In genomic region chr17:73215414-73215813, GRCh38 we compare ENCODE assay signal across 15 cellular contexts. TPM values are rescaled to one million over a fixed set of nuclear protein-coding genes. Genes with fewer than 3 reads are reported as not detected.
A peak's percentile ranks its signal among the peaks of the same experiment; 100 is the strongest.
DNase-seq lines count a peak whose midpoint lies in the region; ATAC-seq, FAIRE-seq and TF ChIP-seq lines count a peak whose summit lies in the region.
"Had no signal": no experiment of that assay in that cellular context is flagged by ENCODE, and none has a peak within 500 bp of the region (broad histone marks: within the 10 kb centered on the region; RNA-seq: fewer than 3 reads in every experiment).

No MANE protein-coding gene starts in this region.

- H3K9me3 Mint-ChIP-seq in Caco-2 (ENCODE audit: unreplicated experiment) (no peaks in the 10 kb centered on the region), chondrocyte (ENCODE audit: low read depth) (no peaks in the 10 kb centered on the region)
- H3K9me3 Mint-ChIP-seq: activated T-cell treated with anti-CD3 and anti-CD28 coated beads, Interleukin-2, amount 50 U/mL, for 72 hours; IgD-negative memory B cell had no signal

- H3K4me1 ChIP-seq in Caco-2, result no peaks in the 10 kb centered on the region
- H3K4me1 ChIP-seq in keratinocyte (ENCODE audit: control insufficient read depth, extremely low read depth, insufficient read depth, low read length), result no peaks in the 10 kb centered on the region
- H3K4me1 ChIP-seq: parathyroid adenoma had no signal

- no peak overlapping the region for H2AFZ ChIP-seq in keratinocyte (ENCODE audit: control insufficient read depth, low read length)
- H2AFZ ChIP-seq: parathyroid adenoma had no signal

- H3K36me3 ChIP-seq in Caco-2 (ENCODE audit: control insufficient read depth, insufficient read depth, low read length) (no peaks in the 10 kb centered on the region), keratinocyte (ENCODE audit: control insufficient read depth in 2 of 2, extremely low read depth in 1 of 2, insufficient read depth in 2 of 2, low read length in 2 of 2) (peaks cover 3 to 8% of the 10 kb centered on the region in 2 experiments)

- H3K4me3 ChIP-seq in Caco-2 (ENCODE audit: low read depth, low read length) (no peak overlapping the region), keratinocyte (ENCODE audit: control insufficient read depth in 2 of 3, extremely low read depth in 1 of 3, insufficient read depth in 2 of 3, low read depth in 1 of 3, low read length in 3 of 3) (no peak overlapping the region)
- H3K4me3 ChIP-seq: cardiac muscle cell had no signal

- POLR2A ChIA-PET in Caco-2 (lab: Charles Lee), result no interaction called here

- H3K27ac ChIP-seq in 22Rv1 (peak overlapping the region; percentile 93), keratinocyte (ENCODE audit: control insufficient read depth, insufficient read depth, low read length) (no peak overlapping the region)
- H3K27ac ChIP-seq: cardiac muscle cell, epithelial cell of prostate, parathyroid adenoma had no signal

- peaks cover 4% of the 10 kb centered on the region for H3K9me1 ChIP-seq in keratinocyte (ENCODE audit: control insufficient read depth, extremely low read depth, insufficient read depth, low read length)

- peaks cover 23% of the 10 kb centered on the region for H3K79me2 ChIP-seq in keratinocyte (ENCODE audit: control insufficient read depth, insufficient read depth, low read length)

- H3K4me3 Mint-ChIP-seq in Caco-2 (ENCODE audit: unreplicated experiment), result no peak overlapping the region
- H3K4me3 Mint-ChIP-seq in chondrocyte (ENCODE audit: unreplicated experiment), result no peak overlapping the region
- H3K4me3 Mint-ChIP-seq: activated T-cell treated with anti-CD3 and anti-CD28 coated beads, Interleukin-2, amount 50 U/mL, for 72 hours; IgD-negative memory B cell had no signal

- no peak overlapping the region for H3K9ac ChIP-seq in keratinocyte (ENCODE audit: control insufficient read depth, extremely low read depth, insufficient read depth, low read length)
- H3K9ac ChIP-seq: parathyroid adenoma had no signal

- peaks cover 32% of the 10 kb centered on the region for H3K36me3 Mint-ChIP-seq in Caco-2 (ENCODE audit: insufficient read depth, unreplicated experiment)
- peaks cover 6% of the 10 kb centered on the region for H3K36me3 Mint-ChIP-seq in chondrocyte (ENCODE audit: low read depth)

- peak overlapping the region; percentile 27 for H3K27ac Mint-ChIP-seq in Caco-2 (ENCODE audit: unreplicated experiment)
- no peak overlapping the region for H3K27ac Mint-ChIP-seq in chondrocyte (ENCODE audit: unreplicated experiment)

- intact Hi-C loops in Caco-2 (cut with micrococcal nuclease; ENCODE audit: unreplicated experiment), result no loop called here

- dilution Hi-C loops in keratinocyte (cut with MboI; ENCODE audit: extremely low pct_ligation_motif_present, low sequenced_read_pairs), result no loop called here

- H3K27me3 Mint-ChIP-seq in Caco-2 (ENCODE audit: insufficient read depth, unreplicated experiment) (no peaks in the 10 kb centered on the region), chondrocyte (ENCODE audit: low read depth) (no peaks in the 10 kb centered on the region)
- H3K27me3 Mint-ChIP-seq: IgD-negative memory B cell had no signal

- CTCF ChIA-PET in Caco-2 (lab: Charles Lee), result no interaction called here

- no peaks in the 10 kb centered on the region for H3K9me3 ChIP-seq in Caco-2
- no peaks in the 10 kb centered on the region for H3K9me3 ChIP-seq in keratinocyte (ENCODE audit: control insufficient read depth, low read depth, low read length)

- no TSS peak for BruUV-seq in Caco-2 (replicated peaks; lab: Mats Ljungman, UMichigan)

- TF ChIP-seq CTCF in 22Rv1 (IDR thresholded peaks at IDR 0.05) (peak; percentile 76), Caco-2 (IDR thresholded peaks at IDR 0.05; ENCODE audit: insufficient read depth in 1 of 2, low read depth in 1 of 2, low read length in 1 of 2, severe bottlenecking in 1 of 2, unreplicated experiment in 1 of 2) (peak in 1 of 2 experiments; percentile 22), keratinocyte (optimal IDR thresholded peaks at IDR 0.05 in 1 of 3, IDR thresholded peaks at IDR 0.05 in 1 of 3, conservative IDR thresholded peaks at IDR 0.05 in 1 of 3; ENCODE audit: extremely low read depth in 1 of 3, insufficient read depth in 2 of 3, low read length in 3 of 3) (peak in 2 of 3 experiments; percentile 8 to 21), chondrocyte (IDR thresholded peaks at IDR 0.05) (no peak)

- ATAC-seq in GM18861 (IDR thresholded peaks at IDR 0.05; ENCODE audit: unreplicated experiment), result no peak
- ATAC-seq: activated T-cell treated with anti-CD3 and anti-CD28 coated beads, Interleukin-2, amount 50 U/mL, for 72 hours had no signal

- H3K4me1 Mint-ChIP-seq in Caco-2 (ENCODE audit: low read depth, unreplicated experiment) (no peaks in the 10 kb centered on the region), chondrocyte (ENCODE audit: low read depth) (peaks cover 5% of the 10 kb centered on the region)

- no peak for FAIRE-seq in keratinocyte (lab: Jason Lieb, UNC)

- DNase-seq in Caco-2 (no peak), NCI-H774 (lab: John Stamatoyannopoulos, UW) (peak; percentile 74), keratinocyte (ENCODE audit: low read depth, low spot score) (no peak), DMS79 treated with DMSO at 0.1 percent for 48 hours (lab: John Stamatoyannopoulos, UW) (no peak), cerebellar nuclear complex (lab: John Stamatoyannopoulos, UW) (no peak), chondrocyte (ENCODE audit: low spot score) (no peak)
- DNase-seq: activated T-cell treated with anti-CD3 and anti-CD28 coated beads, Interleukin-2, amount 50 U/mL, for 72 hours; NCI-H2171; Right ventricle myocardium superior had no signal

- H3K27me3 ChIP-seq in Caco-2 (replicated peaks; ENCODE audit: control insufficient read depth, insufficient read depth, low read length) (no peaks in the 10 kb centered on the region), keratinocyte (ENCODE audit: control insufficient read depth, extremely low read depth, insufficient read depth, low read length) (no peaks in the 10 kb centered on the region)
- H3K27me3 ChIP-seq: cardiac muscle cell had no signal

- H4K20me1 ChIP-seq in keratinocyte (ENCODE audit: control insufficient read depth, extremely low read depth, insufficient read depth, low read length), result no peaks in the 10 kb centered on the region

- no peak overlapping the region for H3K4me2 ChIP-seq in keratinocyte (ENCODE audit: control insufficient read depth, extremely low read depth, insufficient read depth, low read depth, low read length)

RNA-seq across cellular contexts. Expression of gene COG1, which starts 22.6 kb away (rescaled TPM):
- total RNA-seq in Caco-2 (2022), result 36.8 and 37.3 TPM in 2 replicates
- polyA plus RNA-seq in keratinocyte, result 16.4 to 18.4 TPM (median 16.7 TPM) in 3 replicates
- polyA plus RNA-seq in keratinocyte (2011; ENCODE audit: low read depth), result 13.1 TPM
- 10.6 and 10.7 TPM in 2 replicates for polyA plus RNA-seq in keratinocyte (2011; cell fraction: cytosol; rRNA removed)
- 33.8 and 38.4 TPM in 2 replicates for polyA plus RNA-seq in keratinocyte (2011; cell fraction: nucleus; rRNA removed)
- polyA plus RNA-seq in keratinocyte (2012; ENCODE audit: low replicate concordance), result 18.5 and 26.9 TPM in 2 replicates
- 22.2 to 30.7 TPM (median 30.0 TPM) in 3 replicates for polyA minus RNA-seq in keratinocyte
- 11.7 TPM for polyA minus RNA-seq in keratinocyte (2011; cell fraction: cytosol; rRNA and poly(A)+ RNA removed)
- polyA minus RNA-seq in keratinocyte (2011; cell fraction: nucleus; rRNA and poly(A)+ RNA removed), result 22.8 and 23.1 TPM in 2 replicates
- 45.1 to 54.7 TPM (median 48.9 TPM) in 3 replicates for total RNA-seq in chondrocyte

RNA-seq across cellular contexts. Expression of gene CPSF4L, which starts 46.3 kb away (rescaled TPM):
- not detected in 2 replicates for total RNA-seq in Caco-2 (2022)
- not detected in 3 replicates for polyA plus RNA-seq in keratinocyte
- polyA plus RNA-seq in keratinocyte (2011; ENCODE audit: low read depth), result not detected
- not detected in 2 replicates for polyA plus RNA-seq in keratinocyte (2011; cell fraction: cytosol; rRNA removed)
- polyA plus RNA-seq in keratinocyte (2011; cell fraction: nucleus; rRNA removed), result not detected in 2 replicates
- not detected in 2 replicates for polyA plus RNA-seq in keratinocyte (2012; ENCODE audit: low replicate concordance)
- polyA minus RNA-seq in keratinocyte, result not detected in 3 replicates
- polyA minus RNA-seq in keratinocyte (2011; cell fraction: cytosol; rRNA and poly(A)+ RNA removed), result not detected
- polyA minus RNA-seq in keratinocyte (2011; cell fraction: nucleus; rRNA and poly(A)+ RNA removed), result not detected in 2 replicates
- total RNA-seq in chondrocyte, result not detected in 3 replicates
- total RNA-seq: activated T-cell treated with anti-CD3 and anti-CD28 coated beads, Interleukin-2, amount 50 U/mL, for 72 hours; cardiac muscle cell; Right ventricle myocardium superior had no signal
- polyA plus RNA-seq: cardiac muscle cell, IgD-negative memory B cell had no signal

RNA-seq across cellular contexts. Expression of gene SSTR2, which starts 50.6 kb away (rescaled TPM):
- total RNA-seq in Caco-2 (2022) (0.14 and 0.32 TPM in 2 replicates), chondrocyte (0.82 to 1.5 TPM (median 1.5 TPM) in 3 replicates)
- polyA plus RNA-seq in keratinocyte, result not detected in 3 replicates
- not detected for polyA plus RNA-seq in keratinocyte (2011; ENCODE audit: low read depth)
- not detected in 2 replicates for polyA plus RNA-seq in keratinocyte (2011; cell fraction: cytosol; rRNA removed)
- not detected in 2 replicates for polyA plus RNA-seq in keratinocyte (2011; cell fraction: nucleus; rRNA removed)
- 0.03 TPM in 1 of 2 replicates, not detected in the other for polyA plus RNA-seq in keratinocyte (2012; ENCODE audit: low replicate concordance)
- polyA minus RNA-seq in keratinocyte, result not detected in 3 replicates
- not detected for polyA minus RNA-seq in keratinocyte (2011; cell fraction: cytosol; rRNA and poly(A)+ RNA removed)
- polyA minus RNA-seq in keratinocyte (2011; cell fraction: nucleus; rRNA and poly(A)+ RNA removed), result not detected in 2 replicates
- polyA plus RNA-seq: IgD-negative memory B cell had no signal
